8 cellular contexts compared by ENCODE assay signal in genomic region chr3:179324270-179324754, GRCh38. TPM values are rescaled to one million over a fixed set of nuclear protein-coding genes. Genes with fewer than 3 reads are reported as not detected.
DNase-seq lines count a peak whose midpoint lies in the region; ATAC-seq and TF ChIP-seq lines count a peak whose summit lies in the region.

No MANE protein-coding gene starts in this region.

- no peak for DNase-seq in activated T-cell treated with anti-CD3 and anti-CD28 coated beads, Interleukin-2, amount 50 U/mL, for 72 hours
- DNase-seq in activated T-cell treated with anti-CD3 and anti-CD28 coated beads for 4 hours (no peak), NCI-H69 (lab: John Stamatoyannopoulos, UW) (peak; percentile 64), breast epithelium (ENCODE audit: low spot score in 2 of 2) (no peak), germinal center (ENCODE audit: low spot score) (no peak)

- no peak for ATAC-seq in activated T-cell treated with anti-CD3 and anti-CD28 coated beads, Interleukin-2, amount 50 U/mL, for 72 hours (replicated peaks in 1 of 2)
- no peak for ATAC-seq in HG03571 (IDR thresholded peaks at IDR 0.05; ENCODE audit: unreplicated experiment)
- ATAC-seq in GM21717 (IDR thresholded peaks at IDR 0.05; ENCODE audit: unreplicated experiment), result no peak

- H3K9me3 ChIP-seq in breast epithelium, result no peaks in the 10 kb centered on the region
- H3K9me3 ChIP-seq in mesodermal cell (ENCODE audit: control insufficient read depth, low read length), result no peaks in the 10 kb centered on the region

- H3K4me1 Mint-ChIP-seq in activated T-cell treated with anti-CD3 and anti-CD28 coated beads, Interleukin-2, amount 50 U/mL, for 72 hours (ENCODE audit: low read depth), result peaks cover 48% of the 10 kb centered on the region

- no peak for TF ChIP-seq POLR2A in breast epithelium (IDR thresholded peaks at IDR 0.05)

- H3K4me1 ChIP-seq in breast epithelium, result no peaks in the 10 kb centered on the region
- peaks cover 4% of the 10 kb centered on the region for H3K4me1 ChIP-seq in mesodermal cell (ENCODE audit: control insufficient read depth, insufficient read depth, low read length, poor library complexity, severe bottlenecking)

- intact Hi-C loops in breast epithelium (cut with DNase I; ENCODE audit: low total_unique reads), result no loop called here

- 12 to 14% methylated on average over 5 to 6 of the region's 8 CpGs for WGBS in mesodermal cell (ENCODE audit: insufficient coverage in 2 of 2), 2 experiments

- H3K4me3 Mint-ChIP-seq in activated T-cell treated with anti-CD3 and anti-CD28 coated beads, Interleukin-2, amount 50 U/mL, for 72 hours, result peak overlapping the region; percentile 91 to 99

- H3K9me3 Mint-ChIP-seq in activated T-cell treated with anti-CD3 and anti-CD28 coated beads, Interleukin-2, amount 50 U/mL, for 72 hours, result no peaks in the 10 kb centered on the region

- H3K27ac ChIP-seq in breast epithelium (peak overlapping the region in 1 of 2 donors; percentile 40), mesodermal cell (ENCODE audit: low read depth, low read length, severe bottlenecking) (no peak overlapping the region)

- peak overlapping the region; percentile 84 to 94 (median 87) for H3K4me3 ChIP-seq in breast epithelium
- peak overlapping the region; percentile 91 for H3K4me3 ChIP-seq in mesodermal cell (ENCODE audit: extremely low read depth, insufficient read depth, low read length, poor library complexity, severe bottlenecking)

- H3K27ac Mint-ChIP-seq in activated T-cell treated with anti-CD3 and anti-CD28 coated beads, Interleukin-2, amount 50 U/mL, for 72 hours, result peak overlapping the region; percentile 98

- H3K36me3 Mint-ChIP-seq in activated T-cell treated with anti-CD3 and anti-CD28 coated beads, Interleukin-2, amount 50 U/mL, for 72 hours (ENCODE audit: insufficient read depth in 2 of 2), result peaks cover 5 to 7% of the 10 kb centered on the region in 2 donors

- H3K36me3 ChIP-seq in breast epithelium (peaks cover 8% of the 10 kb centered on the region), mesodermal cell (ENCODE audit: control insufficient read depth, insufficient read depth, low read length) (peaks cover 30% of the 10 kb centered on the region)

- TF ChIP-seq CTCF in breast epithelium (IDR thresholded peaks at IDR 0.05), result no peak

- no peaks in the 10 kb centered on the region for H3K27me3 Mint-ChIP-seq in activated T-cell treated with anti-CD3 and anti-CD28 coated beads, Interleukin-2, amount 50 U/mL, for 72 hours (ENCODE audit: low read depth)

- H3K27me3 ChIP-seq in breast epithelium, result no peaks in the 10 kb centered on the region

RNA-seq across cellular contexts. Expression of gene ZNF639, which starts 1.5 kb away (rescaled TPM):
- 10 to 100 TPM; 36.1 to 41.0 TPM for total RNA-seq in activated T-cell treated with anti-CD3 and anti-CD28 coated beads, Interleukin-2, amount 50 U/mL, for 72 hours
- 10 to 100 TPM; 41.4 to 44.9 (median 41.8) TPM for total RNA-seq in breast epithelium
- 40.8 TPM for polyA plus RNA-seq in mesodermal cell (2013, experiment 1 of 2)
- polyA plus RNA-seq in mesodermal cell (2013, experiment 2 of 2), result 42.3 TPM

RNA-seq across cellular contexts. Expression of gene MFN1, which starts 23.2 kb away (rescaled TPM):
- 10 to 100 TPM; 31.1 to 32.0 TPM for total RNA-seq in activated T-cell treated with anti-CD3 and anti-CD28 coated beads, Interleukin-2, amount 50 U/mL, for 72 hours
- total RNA-seq in breast epithelium, result 10 to 100 TPM; 33.4 to 85.2 (median 61.0) TPM
- 29.4 TPM for polyA plus RNA-seq in mesodermal cell (2013, experiment 1 of 2)
- 35.6 TPM for polyA plus RNA-seq in mesodermal cell (2013, experiment 2 of 2)
